Comparison of ENCODE assay signal across 1 cellular context in genomic region chr1:65946376-65946775, GRCh38.
TF ChIP-seq lines count a peak whose summit lies in the region.

No MANE protein-coding gene starts in this region.

TF ChIP-seq in K562, 482 proteins besides CTCF, POLR2A, EP300 and RAD21 (continued from another document):
- TF ChIP-seq ZNF592 (IDR thresholded peaks at IDR 0.05), result no peak
- no peak for TF ChIP-seq MLX (CRISPR knock-in tag; conservative IDR thresholded peaks at IDR 0.05)
- no peak for TF ChIP-seq CHD2 (IDR thresholded peaks at IDR 0.05; ENCODE audit: low read depth, low read length)
- 0 out of 2 replicates have a peak, but pooled peaks have one; percentile 4 for TF ChIP-seq CBFA2T2 (conservative IDR thresholded peaks at IDR 0.05)
- TF ChIP-seq TFE3 (CRISPR knock-in tag; IDR thresholded peaks at IDR 0.05), result peak; percentile 75
- TF ChIP-seq RAD51 (IDR thresholded peaks at IDR 0.05; ENCODE audit: borderline replicate concordance, low read depth), result peak; percentile 62
- TF ChIP-seq ZBTB40 (IDR thresholded peaks at IDR 0.05), result no peak
- no peak for TF ChIP-seq ZBTB40 (CRISPR knock-in tag; IDR thresholded peaks at IDR 0.05)
